ENCODE assay signal across 1 cellular context in the genomic region with DNA sequence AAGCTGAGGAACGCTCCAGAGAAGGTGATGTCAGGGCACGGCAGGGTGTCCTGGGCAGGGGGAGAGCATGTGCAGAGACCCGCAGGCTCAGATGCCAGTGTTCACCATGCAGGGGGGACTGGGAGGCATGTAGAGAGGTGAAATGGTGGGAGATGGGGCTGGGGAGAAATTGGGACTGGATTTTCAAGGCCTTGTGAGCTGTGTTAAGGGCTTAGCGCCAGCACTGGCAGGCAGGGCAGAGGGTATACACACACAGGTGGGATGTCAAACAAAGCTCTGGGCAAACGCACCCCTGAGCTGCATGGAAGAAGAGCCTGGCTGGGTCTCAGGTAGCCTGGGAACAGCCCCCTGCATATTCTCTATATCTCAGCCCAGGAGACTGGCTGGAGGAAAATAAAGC.
TF ChIP-seq lines count a peak whose summit lies in the region.

No MANE protein-coding gene starts in this region.

TF ChIP-seq in HEK293, 187 proteins besides CTCF, POLR2A, EP300 and RAD21 (continued from another document):
- TF ChIP-seq ZNF843 (tag by site-specific recombination; IDR thresholded peaks at IDR 0.05), result no peak
- TF ChIP-seq, protein P1, sequence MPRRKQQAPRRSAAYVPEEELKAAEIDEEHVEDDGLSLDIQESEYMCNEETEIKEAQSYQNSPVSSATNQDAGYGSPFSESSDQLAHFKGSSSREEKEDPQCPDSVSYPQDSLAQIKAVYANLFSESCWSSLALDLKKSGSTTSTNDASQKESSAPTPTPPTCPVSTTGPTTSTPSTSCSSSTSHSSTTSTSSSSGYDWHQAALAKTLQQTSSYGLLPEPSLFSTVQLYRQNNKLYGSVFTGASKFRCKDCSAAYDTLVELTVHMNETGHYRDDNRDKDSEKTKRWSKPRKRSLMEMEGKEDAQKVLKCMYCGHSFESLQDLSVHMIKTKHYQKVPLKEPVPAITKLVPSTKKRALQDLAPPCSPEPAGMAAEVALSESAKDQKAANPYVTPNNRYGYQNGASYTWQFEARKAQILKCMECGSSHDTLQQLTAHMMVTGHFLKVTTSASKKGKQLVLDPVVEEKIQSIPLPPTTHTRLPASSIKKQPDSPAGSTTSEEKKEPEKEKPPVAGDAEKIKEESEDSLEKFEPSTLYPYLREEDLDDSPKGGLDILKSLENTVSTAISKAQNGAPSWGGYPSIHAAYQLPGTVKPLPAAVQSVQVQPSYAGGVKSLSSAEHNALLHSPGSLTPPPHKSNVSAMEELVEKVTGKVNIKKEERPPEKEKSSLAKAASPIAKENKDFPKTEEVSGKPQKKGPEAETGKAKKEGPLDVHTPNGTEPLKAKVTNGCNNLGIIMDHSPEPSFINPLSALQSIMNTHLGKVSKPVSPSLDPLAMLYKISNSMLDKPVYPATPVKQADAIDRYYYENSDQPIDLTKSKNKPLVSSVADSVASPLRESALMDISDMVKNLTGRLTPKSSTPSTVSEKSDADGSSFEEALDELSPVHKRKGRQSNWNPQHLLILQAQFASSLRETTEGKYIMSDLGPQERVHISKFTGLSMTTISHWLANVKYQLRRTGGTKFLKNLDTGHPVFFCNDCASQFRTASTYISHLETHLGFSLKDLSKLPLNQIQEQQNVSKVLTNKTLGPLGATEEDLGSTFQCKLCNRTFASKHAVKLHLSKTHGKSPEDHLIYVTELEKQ (tag by site-specific recombination; IDR thresholded peaks at IDR 0.05; ENCODE audit: borderline replicate concordance), result no peak
